In genomic region chr20:32480361-32481199, GRCh38 we compare ENCODE assay signal across 11 cellular contexts.
DNase-seq lines count a peak whose midpoint lies in the region; FAIRE-seq and TF ChIP-seq lines count a peak whose summit lies in the region.
"Had no signal": no experiment of that assay in that cellular context is flagged by ENCODE, and none has a peak within 500 bp of the region (broad histone marks: within the 10 kb centered on the region; RNA-seq: fewer than 3 reads in every experiment).

No MANE protein-coding gene starts in this region.

- H3K4me3 Mint-ChIP-seq in mesothelial cell of epicardium: peak overlapping the region; percentile 87

- intact Hi-C loops in thyroid gland (cut with DNase I): loop anchor here (5.0 kb wide), 1 partner anchor 123 kb away; the partner anchor contains the start of gene ASXL1

- no peak for TF ChIP-seq CTCF in mesothelial cell of epicardium (IDR thresholded peaks at IDR 0.05; ENCODE audit: unreplicated experiment)
- no peak for TF ChIP-seq CTCF in thyroid gland (IDR thresholded peaks at IDR 0.05)

- H3K27me3 Mint-ChIP-seq in mesothelial cell of epicardium (ENCODE audit: low read depth): no peaks in the 10 kb centered on the region

- FAIRE-seq in frontal cortex (lab: Jason Lieb, UNC): no peak
- FAIRE-seq: A204.1, colon had no signal

- peak overlapping the region; percentile 28 to 93 (median 82) for H3K27ac ChIP-seq in thyroid gland
- H3K27ac ChIP-seq: HL-60 had no signal

- no peaks in the 10 kb centered on the region for H3K27me3 ChIP-seq in thyroid gland

- peaks cover 69% of the 10 kb centered on the region for H3K4me1 Mint-ChIP-seq in mesothelial cell of epicardium

- peak; percentile 30 for DNase-seq in NCI-H2171 treated with DMSO at 0.1 percent for 48 hours (lab: John Stamatoyannopoulos, UW)
- no peak for DNase-seq in NCI-H2171 (lab: John Stamatoyannopoulos, UW)
- peak; percentile 46 for DNase-seq in ecto neural progenitor cell (ENCODE audit: low spot score)
- DNase-seq in mesothelial cell of epicardium (ENCODE audit: low spot score in 2 of 2, unreplicated experiment in 2 of 2): no peak
- peak; percentile 57 to 65 for DNase-seq in thyroid gland
- no peak for DNase-seq in NCI-H2196 (lab: John Stamatoyannopoulos, UW; ENCODE audit: unreplicated experiment)
- no peak for DNase-seq in frontal cortex (ENCODE audit: low spot score in 2 of 2)
- DNase-seq in RPMI8226: no peak

- no peak overlapping the region for H3K4me3 ChIP-seq in thyroid gland (replicated peaks in 1 of 3)

- 46 to 49% methylated on average over 11 to 12 of the region's 12 CpGs for WGBS in thyroid gland, 2 donors

- no peaks in the 10 kb centered on the region for H3K36me3 Mint-ChIP-seq in mesothelial cell of epicardium

- H3K9me3 Mint-ChIP-seq in mesothelial cell of epicardium: no peaks in the 10 kb centered on the region

- no peak for TF ChIP-seq POLR2A in thyroid gland (IDR thresholded peaks at IDR 0.05)

- peaks cover 57 to 68% of the 10 kb centered on the region in 2 donors for H3K4me1 ChIP-seq in thyroid gland

- no peaks in the 10 kb centered on the region for H3K9me3 ChIP-seq in thyroid gland

- no peaks in the 10 kb centered on the region for H3K36me3 ChIP-seq in thyroid gland

- H3K27ac Mint-ChIP-seq in mesothelial cell of epicardium: peak overlapping the region; percentile 91

Comparison
In these comparisons a context has a peak if more than half of its experiments do, and no peak if none do; other contexts are left out.
1. DNase-seq: peak in NCI-H2171 treated with DMSO at 0.1 percent for 48 hours (single experiment), ecto neural progenitor cell (single experiment) and thyroid gland (2 of 2); none in NCI-H2171 (single experiment), mesothelial cell of epicardium (0 of 2), NCI-H2196 (single experiment), frontal cortex (0 of 2) and RPMI8226 (single experiment).